21 cellular contexts compared by ENCODE assay signal in genomic region chr15:89633585-89633984, GRCh38. TPM values are rescaled to one million over a fixed set of nuclear protein-coding genes. Genes with fewer than 3 reads are reported as not detected.
"Had no signal": no experiment of that assay in that cellular context is flagged by ENCODE, and none has a peak within 500 bp of the region (broad histone marks: within the 10 kb centered on the region; RNA-seq: fewer than 3 reads in every experiment).

No MANE protein-coding gene starts in this region.

- DNase-seq: activated CD4-positive, alpha-beta T cell treated with anti-CD3 and anti-CD28 coated beads, Interleukin-2, amount 50 U/mL, for 1 hour; activated CD4-positive, CD25-positive, alpha-beta regulatory T cell treated with anti-CD3 and anti-CD28 coated beads, Interleukin-2, amount 50 U/mL, for 72 hours; activated T-cell treated with anti-CD3 and anti-CD28 coated beads for 4 hours; cerebellar nuclear complex; effector CD8-positive, alpha-beta T cell; esophagus squamous epithelium; occipital lobe; stimulated activated CD4-positive, alpha-beta T cell treated with anti-CD3 and anti-CD28 coated beads, Interleukin-2, amount 100 ng/mL, for 24 hours; stimulated activated naive CD4-positive, alpha-beta T cell treated with Interleukin-2 at 50 U/mL for 16 hours; SW 1271; T-helper 2 cell; trophoblast cell had no signal

- H3K27ac ChIP-seq: esophagus squamous epithelium, suprapubic skin, VCaP had no signal

- H3K27ac Mint-ChIP-seq: activated naive CD8-positive, alpha-beta T cell; progenitor cell of endocrine pancreas had no signal

- H3K9me3 ChIP-seq: esophagus squamous epithelium, suprapubic skin had no signal

- H3K4me3 Mint-ChIP-seq: activated naive CD8-positive, alpha-beta T cell had no signal

- H3K27me3 Mint-ChIP-seq: activated naive CD8-positive, alpha-beta T cell; progenitor cell of endocrine pancreas had no signal

- H3K4me1 ChIP-seq: esophagus squamous epithelium, suprapubic skin had no signal

- H3K4me3 ChIP-seq: esophagus squamous epithelium, suprapubic skin had no signal

- H3K27me3 ChIP-seq: esophagus squamous epithelium, suprapubic skin had no signal

RNA-seq across cellular contexts. Expression of gene PLIN1, which starts 45.6 kb away (rescaled TPM):
- polyA plus RNA-seq: neural cell had no signal

RNA-seq across cellular contexts. Expression of gene WDR93, which starts 57.0 kb away (rescaled TPM):
- total RNA-seq: bronchial epithelial cell, esophagus squamous epithelium, lung microvascular endothelial cell, mononuclear cell, skeletal muscle tissue had no signal
